Comparison of ENCODE assay signal across 11 cellular contexts in the genomic region with DNA sequence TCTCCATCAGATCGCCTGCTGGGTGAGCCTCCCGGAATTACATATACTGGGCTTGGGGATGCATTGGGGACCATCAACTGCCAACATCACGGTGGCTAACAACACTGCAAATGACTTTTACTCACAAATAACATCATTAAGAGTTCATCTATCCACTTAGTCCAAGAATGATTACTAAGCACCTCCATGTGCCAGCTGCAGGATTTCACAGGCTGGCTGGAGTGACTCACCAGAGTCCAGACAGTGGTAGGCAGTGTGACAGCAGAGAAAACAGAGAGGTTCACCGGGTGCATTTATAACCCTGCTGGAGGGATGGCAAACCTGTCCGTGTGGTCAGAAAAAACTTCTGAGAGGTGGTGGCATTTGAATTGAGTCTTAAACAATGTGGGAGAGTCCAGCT. TPM values are rescaled to one million over a fixed set of nuclear protein-coding genes. Genes with fewer than 3 reads are reported as not detected.
A peak's percentile ranks its signal among the peaks of the same experiment; 100 is the strongest.
DNase-seq lines count a peak whose midpoint lies in the region; ATAC-seq, FAIRE-seq and TF ChIP-seq lines count a peak whose summit lies in the region.
"Had no signal": no experiment of that assay in that cellular context is flagged by ENCODE, and none has a peak within 500 bp of the region (broad histone marks: within the 10 kb centered on the region; RNA-seq: fewer than 3 reads in every experiment).

No MANE protein-coding gene starts in this region.

- no TSS peak for BruUV-seq in Panc1 (replicated peaks; lab: Mats Ljungman, UMichigan)

- H3K27me3 Mint-ChIP-seq in CD8-positive, alpha-beta T cell (ENCODE audit: low read depth): peaks cover 39% of the 10 kb centered on the region

- ATAC-seq in Panc1 (peak; percentile 37; the same call in 1 of the 2 replicates), pancreas (peak; percentile 74 to 87 (median 78))
- no peak for ATAC-seq in CD8-positive, alpha-beta T cell
- no peak for ATAC-seq in activated naive CD4-positive, alpha-beta T cell treated with anti-CD3 and anti-CD28 coated beads, Interleukin-2, amount 50 U/mL, for 72 hours

- CTCF ChIA-PET in Panc1 (lab: Charles Lee): no interaction called here
- CTCF ChIA-PET in CD8-positive, alpha-beta T cell (lab: Charles Lee): interaction anchor here (1.1 kb wide), 1 partner anchor 1164 kb away, joined by 3 read pairs; no protein-coding TSS in a partner anchor

- H3K4me1 ChIP-seq in Panc1 (ENCODE audit: control insufficient read depth, insufficient read depth, low read length): peaks cover 14% of the 10 kb centered on the region; the same call in 1 of the 2 replicates
- H3K4me1 ChIP-seq in pancreas: peaks cover 0 to 36% (median 11%) of the 10 kb centered on the region in 3 donors
- peaks cover 31% of the 10 kb centered on the region for H3K4me1 ChIP-seq in CD8-positive, alpha-beta T cell (ENCODE audit: insufficient read depth, low read length)

- no peaks in the 10 kb centered on the region for H3K36me3 Mint-ChIP-seq in CD8-positive, alpha-beta T cell
- H3K36me3 Mint-ChIP-seq in activated naive CD4-positive, alpha-beta T cell treated with anti-CD3 and anti-CD28 coated beads, Interleukin-2, amount 50 U/mL, for 72 hours: peaks cover 0 to 5% of the 10 kb centered on the region in 2 donors

- H3K27ac ChIP-seq in Panc1 (ENCODE audit: low read length) (peak overlapping the region; percentile 40; the same call in 1 of the 2 replicates), pancreas (no peak overlapping the region)
- H3K27ac ChIP-seq in CD8-positive, alpha-beta T cell (ENCODE audit: low read depth, low read length): no peak overlapping the region

- 34 to 42% methylated on average over 5 of the region's 5 CpGs for WGBS in pancreas, 2 donors

- H3K4me1 Mint-ChIP-seq in CD8-positive, alpha-beta T cell (ENCODE audit: low read depth): peaks cover 23% of the 10 kb centered on the region

- intact Hi-C loops in Panc1 (cut with micrococcal nuclease; ENCODE audit: unreplicated experiment) (loop anchor here (5.0 to 10.0 kb wide), 3 partner anchors 208 to 1158 kb away; no protein-coding TSS in a partner anchor), pancreas (cut with DNase I) (loop anchor here in 1 of 3 donors (10.0 kb wide), 1 partner anchor 431 kb away; no protein-coding TSS in a partner anchor)
- intact Hi-C loops in CD8-positive, alpha-beta T cell (cut with DNase I, micrococcal nuclease): loop anchor here in 1 of 2 experiments (10.0 kb wide), 1 partner anchor 1331 kb away; no protein-coding TSS in a partner anchor

- H3K9me3 ChIP-seq in Panc1 (ENCODE audit: control insufficient read depth, insufficient read depth, low read depth, low read length): no peaks in the 10 kb centered on the region
- H3K9me3 ChIP-seq in pancreas: no peaks in the 10 kb centered on the region
- no peaks in the 10 kb centered on the region for H3K9me3 ChIP-seq in CD8-positive, alpha-beta T cell (ENCODE audit: low read length)
- H3K9me3 ChIP-seq: vagina had no signal

- no peak for TF ChIP-seq CTCF in Panc1 (IDR thresholded peaks at IDR 0.05)
- no peak for TF ChIP-seq CTCF in epithelial cell of esophagus (IDR thresholded peaks at IDR 0.05; ENCODE audit: insufficient read depth, low read depth, low read length, missing control alignments)
- no peak for TF ChIP-seq CTCF in pancreas (IDR thresholded peaks at IDR 0.05)
- TF ChIP-seq CTCF in CD8-positive, alpha-beta T cell (IDR thresholded peaks at IDR 0.05): no peak

- DNase-seq in ELR (ENCODE audit: low read depth) (peak; percentile 80), Panc1 (ENCODE audit: low read depth, low spot score) (no peak), epithelial cell of esophagus (ENCODE audit: low read depth) (peak; percentile 90), pancreas (peak in 5 of 6 donors; percentile 66 to 84 (median 74)), activated gamma-delta T cell treated with Interleukin-2 at 50 U/mL for 16 hours (no peak)
- no peak for DNase-seq in CD8-positive, alpha-beta T cell
- DNase-seq in activated CD4-positive, CD25-positive, alpha-beta regulatory T cell treated with anti-CD3 and anti-CD28 coated beads, Interleukin-2, amount 50 U/mL, for 72 hours: no peak
- DNase-seq in activated naive CD4-positive, alpha-beta T cell treated with anti-CD3 and anti-CD28 coated beads, Interleukin-2, amount 50 U/mL, for 72 hours (ENCODE audit: low spot score in 2 of 2): no peak
- DNase-seq: amygdala had no signal

- no peaks in the 10 kb centered on the region for H3K36me3 ChIP-seq in Panc1 (ENCODE audit: control insufficient read depth, insufficient read depth, low read length)
- no peaks in the 10 kb centered on the region for H3K36me3 ChIP-seq in pancreas
- H3K36me3 ChIP-seq in CD8-positive, alpha-beta T cell (ENCODE audit: insufficient read depth, low read length): no peaks in the 10 kb centered on the region
- H3K36me3 ChIP-seq: vagina had no signal

- no peak for FAIRE-seq in pancreas (lab: Jason Lieb, UNC)

- H3K9me3 Mint-ChIP-seq in CD8-positive, alpha-beta T cell: no peaks in the 10 kb centered on the region
- no peaks in the 10 kb centered on the region for H3K9me3 Mint-ChIP-seq in activated naive CD4-positive, alpha-beta T cell treated with anti-CD3 and anti-CD28 coated beads, Interleukin-2, amount 50 U/mL, for 72 hours

- POLR2A ChIA-PET in Panc1 (lab: Charles Lee): interaction anchor here (0.6 kb wide), 1 partner anchor 1240 kb away, joined by 3 read pairs; no protein-coding TSS in a partner anchor
- POLR2A ChIA-PET in CD8-positive, alpha-beta T cell (lab: Charles Lee): no interaction called here

- H3K4me3 ChIP-seq in Panc1 (ENCODE audit: low read depth in 2 of 2, low read length in 2 of 2) (no peak overlapping the region), epithelial cell of esophagus (ENCODE audit: low read length) (no peak overlapping the region), pancreas (no peak overlapping the region)
- H3K4me3 ChIP-seq in CD8-positive, alpha-beta T cell (ENCODE audit: low read depth, low read length): no peak overlapping the region
- H3K4me3 ChIP-seq: vagina had no signal

- H3K4me3 Mint-ChIP-seq in CD8-positive, alpha-beta T cell: no peak overlapping the region

- H3K27me3 ChIP-seq in Panc1 (ENCODE audit: control insufficient read depth, insufficient read depth, low read length): peaks cover 6% of the 10 kb centered on the region
- peaks cover 0 to 3% (median under 1%) of the 10 kb centered on the region in 4 donors for H3K27me3 ChIP-seq in pancreas
- H3K27me3 ChIP-seq in CD8-positive, alpha-beta T cell (ENCODE audit: insufficient read depth, low read length): peaks cover 3% of the 10 kb centered on the region
- H3K27me3 ChIP-seq: vagina had no signal

- in situ Hi-C loops in Panc1 (cut with HindIII; ENCODE audit: low pct_unique_long_range_greater_than_20kb, low sequenced_read_pairs): no loop called here

- no peak overlapping the region for H3K27ac Mint-ChIP-seq in CD8-positive, alpha-beta T cell
- H3K27ac Mint-ChIP-seq in activated naive CD4-positive, alpha-beta T cell treated with anti-CD3 and anti-CD28 coated beads, Interleukin-2, amount 50 U/mL, for 72 hours: no peak overlapping the region

RNA-seq across cellular contexts. Expression of gene IGFBP3, which starts 3.2 kb away (rescaled TPM):
- total RNA-seq in Panc1 (2021; ENCODE audit: unreplicated experiment): 6.0 TPM
- 11.4 TPM for polyA plus RNA-seq in Panc1 (2012; ENCODE audit: insufficient read length)
- 10 to 100 TPM in 3 of 6 donors, 1 to 10 TPM in 3; 4.6 to 21.9 (median 10.5) TPM for total RNA-seq in pancreas
- 10 to 100 TPM; 13.1 to 27.3 TPM for polyA plus RNA-seq in pancreas
- 1 to 10 TPM; 3.9 to 4.2 TPM for total RNA-seq in CD8-positive, alpha-beta T cell
- total RNA-seq in activated naive CD4-positive, alpha-beta T cell treated with anti-CD3 and anti-CD28 coated beads, Interleukin-2, amount 50 U/mL, for 72 hours: under 1 TPM in 1 of 2 donors, not detected in 1; 0.31 TPM

RNA-seq across cellular contexts. Expression of gene IGFBP1, which starts 36.0 kb away (rescaled TPM):
- total RNA-seq in Panc1 (2021; ENCODE audit: unreplicated experiment) (0.33 TPM), pancreas (under 1 TPM in 1 of 6 donors, not detected in 5; 0.19 TPM)
- polyA plus RNA-seq in Panc1 (2012; ENCODE audit: insufficient read length): not detected
- under 1 TPM; 0.11 to 0.12 TPM for polyA plus RNA-seq in pancreas
- total RNA-seq in CD8-positive, alpha-beta T cell: not detected
- not detected for total RNA-seq in activated naive CD4-positive, alpha-beta T cell treated with anti-CD3 and anti-CD28 coated beads, Interleukin-2, amount 50 U/mL, for 72 hours
- polyA plus RNA-seq: neural cell had no signal

RNA-seq across cellular contexts. Expression of gene CCDC201, which starts 51.4 kb away (rescaled TPM):
- total RNA-seq in Panc1 (2021; ENCODE audit: unreplicated experiment) (not detected), pancreas (not detected)
- polyA plus RNA-seq in Panc1 (2012; ENCODE audit: insufficient read length): not detected
- polyA plus RNA-seq in pancreas: not detected
- not detected for total RNA-seq in CD8-positive, alpha-beta T cell
- total RNA-seq in activated naive CD4-positive, alpha-beta T cell treated with anti-CD3 and anti-CD28 coated beads, Interleukin-2, amount 50 U/mL, for 72 hours: not detected
- total RNA-seq: vagina had no signal
- polyA plus RNA-seq: neural cell had no signal

Comparison
In these comparisons a context has a peak if more than half of its experiments do, and no peak if none do; other contexts are left out.
1. DNase-seq: peak in ELR (single experiment), epithelial cell of esophagus (single experiment) and pancreas (5 of 6); none in Panc1 (single experiment), CD8-positive, alpha-beta T cell (0 of 7), activated CD4-positive, CD25-positive, alpha-beta regulatory T cell treated with anti-CD3 and anti-CD28 coated beads, Interleukin-2, amount 50 U/mL, for 72 hours (single experiment), activated naive CD4-positive, alpha-beta T cell treated with anti-CD3 and anti-CD28 coated beads, Interleukin-2, amount 50 U/mL, for 72 hours (0 of 2) and activated gamma-delta T cell treated with Interleukin-2 at 50 U/mL for 16 hours (single experiment).
2. ATAC-seq: peak in Panc1 (single experiment) and pancreas (4 of 4); none in CD8-positive, alpha-beta T cell (single experiment) and activated naive CD4-positive, alpha-beta T cell treated with anti-CD3 and anti-CD28 coated beads, Interleukin-2, amount 50 U/mL, for 72 hours (0 of 2).